In the genomic region with DNA sequence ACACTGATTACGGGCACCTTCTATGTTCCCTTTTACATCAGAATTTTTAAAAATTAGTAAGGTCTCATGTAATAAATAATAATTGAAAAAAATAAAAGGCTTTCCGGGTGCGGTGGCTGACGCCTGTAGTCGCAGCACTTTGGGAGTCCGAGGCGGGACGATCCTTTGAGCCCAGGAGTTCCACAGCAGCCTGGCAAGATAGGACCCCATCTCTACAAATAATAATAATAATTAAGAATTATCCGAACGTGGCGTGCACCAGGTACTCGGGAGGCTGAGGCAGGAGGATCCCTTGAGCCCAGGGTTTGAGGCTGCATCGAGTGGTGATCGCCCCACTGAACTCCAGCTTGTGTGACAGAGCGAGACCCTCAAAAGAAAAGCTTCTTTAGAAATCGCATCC, we compare ENCODE assay signal across 2 cellular contexts.
TF ChIP-seq lines count a peak whose summit lies in the region.

No MANE protein-coding gene starts in this region.

TF ChIP-seq in SK-N-SH, 30 proteins besides CTCF, POLR2A, EP300 and RAD21 (continued from another document):
- TF ChIP-seq REST (IDR thresholded peaks at IDR 0.05; ENCODE audit: low read depth, low read length) (no peak), MXI1 (IDR thresholded peaks at IDR 0.05; ENCODE audit: low read depth, low read length) (no peak), RFX5 (IDR thresholded peaks at IDR 0.05; ENCODE audit: low read length) (no peak), TAF1 (IDR thresholded peaks at IDR 0.05; ENCODE audit: borderline replicate concordance, low read depth, low read length) (no peak), PBX3 (IDR thresholded peaks at IDR 0.05) (no peak), SIN3A (IDR thresholded peaks at IDR 0.05; ENCODE audit: borderline replicate concordance, low read depth, low read length) (no peak), RCOR1 (IDR thresholded peaks at IDR 0.05; ENCODE audit: low read length) (no peak), GABPA (IDR thresholded peaks at IDR 0.05; ENCODE audit: low read depth) (no peak), SMC3 (IDR thresholded peaks at IDR 0.05; ENCODE audit: low read depth, low read length) (no peak), RXRA (IDR thresholded peaks at IDR 0.05; ENCODE audit: borderline replicate concordance, low read depth) (no peak), MEF2A (IDR thresholded peaks at IDR 0.05; ENCODE audit: borderline replicate concordance, low read depth) (no peak), NFIC (IDR thresholded peaks at IDR 0.05; ENCODE audit: borderline replicate concordance) (no peak), FOXM1 (IDR thresholded peaks at IDR 0.05; ENCODE audit: low read depth) (no peak)
- TF ChIP-seq, protein P1, sequence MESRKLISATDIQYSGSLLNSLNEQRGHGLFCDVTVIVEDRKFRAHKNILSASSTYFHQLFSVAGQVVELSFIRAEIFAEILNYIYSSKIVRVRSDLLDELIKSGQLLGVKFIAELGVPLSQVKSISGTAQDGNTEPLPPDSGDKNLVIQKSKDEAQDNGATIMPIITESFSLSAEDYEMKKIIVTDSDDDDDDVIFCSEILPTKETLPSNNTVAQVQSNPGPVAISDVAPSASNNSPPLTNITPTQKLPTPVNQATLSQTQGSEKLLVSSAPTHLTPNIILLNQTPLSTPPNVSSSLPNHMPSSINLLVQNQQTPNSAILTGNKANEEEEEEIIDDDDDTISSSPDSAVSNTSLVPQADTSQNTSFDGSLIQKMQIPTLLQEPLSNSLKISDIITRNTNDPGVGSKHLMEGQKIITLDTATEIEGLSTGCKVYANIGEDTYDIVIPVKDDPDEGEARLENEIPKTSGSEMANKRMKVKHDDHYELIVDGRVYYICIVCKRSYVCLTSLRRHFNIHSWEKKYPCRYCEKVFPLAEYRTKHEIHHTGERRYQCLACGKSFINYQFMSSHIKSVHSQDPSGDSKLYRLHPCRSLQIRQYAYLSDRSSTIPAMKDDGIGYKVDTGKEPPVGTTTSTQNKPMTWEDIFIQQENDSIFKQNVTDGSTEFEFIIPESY (IDR thresholded peaks at IDR 0.05; ENCODE audit: borderline replicate concordance, low read depth), result no peak

TF ChIP-seq in SK-N-SH treated with all-trans-retinoic acid at 6 μM for 48 hours, 23 proteins besides CTCF, POLR2A, EP300 and RAD21 (continued from another document):
- no peak for TF ChIP-seq OSR1 (CRISPR knock-in tag; IDR thresholded peaks at IDR 0.05)
- no peak for TF ChIP-seq ZNF8 (CRISPR knock-in tag; IDR thresholded peaks at IDR 0.05)
- TF ChIP-seq ZNF70 (CRISPR knock-in tag; IDR thresholded peaks at IDR 0.05), result no peak
- TF ChIP-seq, protein P2, sequence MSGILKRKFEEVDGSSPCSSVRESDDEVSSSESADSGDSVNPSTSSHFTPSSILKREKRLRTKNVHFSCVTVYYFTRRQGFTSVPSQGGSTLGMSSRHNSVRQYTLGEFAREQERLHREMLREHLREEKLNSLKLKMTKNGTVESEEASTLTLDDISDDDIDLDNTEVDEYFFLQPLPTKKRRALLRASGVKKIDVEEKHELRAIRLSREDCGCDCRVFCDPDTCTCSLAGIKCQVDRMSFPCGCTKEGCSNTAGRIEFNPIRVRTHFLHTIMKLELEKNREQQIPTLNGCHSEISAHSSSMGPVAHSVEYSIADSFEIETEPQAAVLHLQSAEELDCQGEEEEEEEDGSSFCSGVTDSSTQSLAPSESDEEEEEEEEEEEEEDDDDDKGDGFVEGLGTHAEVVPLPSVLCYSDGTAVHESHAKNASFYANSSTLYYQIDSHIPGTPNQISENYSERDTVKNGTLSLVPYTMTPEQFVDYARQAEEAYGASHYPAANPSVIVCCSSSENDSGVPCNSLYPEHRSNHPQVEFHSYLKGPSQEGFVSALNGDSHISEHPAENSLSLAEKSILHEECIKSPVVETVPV (CRISPR knock-in tag; IDR thresholded peaks at IDR 0.05), result no peak
- TF ChIP-seq ZFP30 (CRISPR knock-in tag; IDR thresholded peaks at IDR 0.05), result no peak
- TF ChIP-seq, protein P3, sequence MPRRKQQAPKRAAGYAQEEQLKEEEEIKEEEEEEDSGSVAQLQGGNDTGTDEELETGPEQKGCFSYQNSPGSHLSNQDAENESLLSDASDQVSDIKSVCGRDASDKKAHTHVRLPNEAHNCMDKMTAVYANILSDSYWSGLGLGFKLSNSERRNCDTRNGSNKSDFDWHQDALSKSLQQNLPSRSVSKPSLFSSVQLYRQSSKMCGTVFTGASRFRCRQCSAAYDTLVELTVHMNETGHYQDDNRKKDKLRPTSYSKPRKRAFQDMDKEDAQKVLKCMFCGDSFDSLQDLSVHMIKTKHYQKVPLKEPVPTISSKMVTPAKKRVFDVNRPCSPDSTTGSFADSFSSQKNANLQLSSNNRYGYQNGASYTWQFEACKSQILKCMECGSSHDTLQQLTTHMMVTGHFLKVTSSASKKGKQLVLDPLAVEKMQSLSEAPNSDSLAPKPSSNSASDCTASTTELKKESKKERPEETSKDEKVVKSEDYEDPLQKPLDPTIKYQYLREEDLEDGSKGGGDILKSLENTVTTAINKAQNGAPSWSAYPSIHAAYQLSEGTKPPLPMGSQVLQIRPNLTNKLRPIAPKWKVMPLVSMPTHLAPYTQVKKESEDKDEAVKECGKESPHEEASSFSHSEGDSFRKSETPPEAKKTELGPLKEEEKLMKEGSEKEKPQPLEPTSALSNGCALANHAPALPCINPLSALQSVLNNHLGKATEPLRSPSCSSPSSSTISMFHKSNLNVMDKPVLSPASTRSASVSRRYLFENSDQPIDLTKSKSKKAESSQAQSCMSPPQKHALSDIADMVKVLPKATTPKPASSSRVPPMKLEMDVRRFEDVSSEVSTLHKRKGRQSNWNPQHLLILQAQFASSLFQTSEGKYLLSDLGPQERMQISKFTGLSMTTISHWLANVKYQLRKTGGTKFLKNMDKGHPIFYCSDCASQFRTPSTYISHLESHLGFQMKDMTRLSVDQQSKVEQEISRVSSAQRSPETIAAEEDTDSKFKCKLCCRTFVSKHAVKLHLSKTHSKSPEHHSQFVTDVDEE (CRISPR knock-in tag; IDR thresholded peaks at IDR 0.05), result no peak
TF ChIP-seq in SK-N-SH treated with all-trans-retinoic acid at 6 μM for 48 hours: peak in this region for 0.
